In genomic region chr12:47820631-47821345, GRCh38 we compare ENCODE assay signal across 8 cellular contexts. TPM values are rescaled to one million over a fixed set of nuclear protein-coding genes. Genes with fewer than 3 reads are reported as not detected.
A peak's percentile ranks its signal among the peaks of the same experiment; 100 is the strongest.
DNase-seq lines count a peak whose midpoint lies in the region; ATAC-seq and TF ChIP-seq lines count a peak whose summit lies in the region.

No MANE protein-coding gene starts in this region.

- ATAC-seq in HG03175 (IDR thresholded peaks at IDR 0.05; ENCODE audit: unreplicated experiment), result no peak
- no peak for ATAC-seq in GM19455 (IDR thresholded peaks at IDR 0.05; ENCODE audit: unreplicated experiment)

- H3K27ac ChIP-seq in SJSA1 (peak overlapping the region; percentile 94), tibial artery (peak overlapping the region; percentile 91 to 99)
- peak overlapping the region; percentile 86 for H3K27ac ChIP-seq in effector memory CD4-positive, alpha-beta T cell (ENCODE audit: insufficient read depth, low read length, poor library complexity, severe bottlenecking)

- no peak for TF ChIP-seq CTCF in tibial artery (IDR thresholded peaks at IDR 0.05)

- intact Hi-C loops in tibial artery (cut with DNase I; ENCODE audit: low total_unique reads), result no loop called here

- DNase-seq in SIG-M5 treated with dmso at 0.1 percent for 504 hours (lab: John Stamatoyannopoulos, UW; ENCODE audit: unreplicated experiment), result peak; percentile 94
- DNase-seq in SIG-M5 (lab: John Stamatoyannopoulos, UW), result no peak
- peak; percentile 93 to 96 for DNase-seq in SJSA1 (ENCODE audit: low read depth in 1 of 2, low spot score in 2 of 2)
- DNase-seq in effector memory CD4-positive, alpha-beta T cell, result no peak
- peak; percentile 63 for DNase-seq in medulla oblongata (ENCODE audit: extremely low spot score)
- peak; percentile 94 to 96 for DNase-seq in tibial artery

- no peaks in the 10 kb centered on the region for H3K9me3 ChIP-seq in SJSA1 (replicated peaks)
- no peaks in the 10 kb centered on the region for H3K9me3 ChIP-seq in effector memory CD4-positive, alpha-beta T cell (ENCODE audit: control insufficient read depth, low read length)
- H3K9me3 ChIP-seq in tibial artery, result no peaks in the 10 kb centered on the region

- peaks cover 26% of the 10 kb centered on the region for H3K36me3 ChIP-seq in SJSA1
- no peaks in the 10 kb centered on the region for H3K36me3 ChIP-seq in effector memory CD4-positive, alpha-beta T cell (ENCODE audit: control insufficient read depth, insufficient read depth, low read length)
- H3K36me3 ChIP-seq in tibial artery, result no peaks in the 10 kb centered on the region

- peak overlapping the region; percentile 94 for H3K4me3 ChIP-seq in SJSA1
- H3K4me3 ChIP-seq in effector memory CD4-positive, alpha-beta T cell (ENCODE audit: insufficient read depth, low read depth, low read length, poor library complexity, severe bottlenecking), result peak overlapping the region; percentile 58
- peak overlapping the region; percentile 62 to 81 for H3K4me3 ChIP-seq in tibial artery

- H3K4me1 ChIP-seq in SJSA1 (replicated peaks) (peaks cover 45% of the 10 kb centered on the region), tibial artery (peaks cover 12 to 82% (median 77%) of the 10 kb centered on the region in 4 donors)
- H3K4me1 ChIP-seq in effector memory CD4-positive, alpha-beta T cell (ENCODE audit: control insufficient read depth, insufficient read depth, low read length, poor library complexity, severe bottlenecking), result peaks cover 68% of the 10 kb centered on the region

- no peaks in the 10 kb centered on the region for H3K27me3 ChIP-seq in SJSA1 (replicated peaks)
- no peaks in the 10 kb centered on the region for H3K27me3 ChIP-seq in effector memory CD4-positive, alpha-beta T cell (replicated peaks; ENCODE audit: control insufficient read depth, insufficient read depth, low read length, poor library complexity, severe bottlenecking)
- no peaks in the 10 kb centered on the region for H3K27me3 ChIP-seq in tibial artery

RNA-seq across cellular contexts. Expression of gene HDAC7, which starts 1.1 kb away (rescaled TPM):
- 29.7 and 37.5 TPM in 2 replicates for total RNA-seq in SJSA1 (2014; rRNA removed; shearing (Covaris generic))

RNA-seq across cellular contexts. Expression of gene SLC48A1, which starts 47.8 kb away (rescaled TPM):
- total RNA-seq in SJSA1 (2014; rRNA removed; shearing (Covaris generic)), result 3.6 and 4.3 TPM in 2 replicates

Comparison
In these comparisons a context has a peak if more than half of its experiments do, and no peak if none do; other contexts are left out.
1. DNase-seq: peak in SIG-M5 treated with dmso at 0.1 percent for 504 hours (single experiment), SJSA1 (2 of 2), medulla oblongata (single experiment) and tibial artery (2 of 2); none in SIG-M5 (single experiment) and effector memory CD4-positive, alpha-beta T cell (0 of 3).
2. Peak in every context shown above with its lines, with median percentiles within 50 percentile points of each other: H3K27ac ChIP-seq and H3K4me3 ChIP-seq.